9 cellular contexts compared by ENCODE assay signal in the genomic region with DNA sequence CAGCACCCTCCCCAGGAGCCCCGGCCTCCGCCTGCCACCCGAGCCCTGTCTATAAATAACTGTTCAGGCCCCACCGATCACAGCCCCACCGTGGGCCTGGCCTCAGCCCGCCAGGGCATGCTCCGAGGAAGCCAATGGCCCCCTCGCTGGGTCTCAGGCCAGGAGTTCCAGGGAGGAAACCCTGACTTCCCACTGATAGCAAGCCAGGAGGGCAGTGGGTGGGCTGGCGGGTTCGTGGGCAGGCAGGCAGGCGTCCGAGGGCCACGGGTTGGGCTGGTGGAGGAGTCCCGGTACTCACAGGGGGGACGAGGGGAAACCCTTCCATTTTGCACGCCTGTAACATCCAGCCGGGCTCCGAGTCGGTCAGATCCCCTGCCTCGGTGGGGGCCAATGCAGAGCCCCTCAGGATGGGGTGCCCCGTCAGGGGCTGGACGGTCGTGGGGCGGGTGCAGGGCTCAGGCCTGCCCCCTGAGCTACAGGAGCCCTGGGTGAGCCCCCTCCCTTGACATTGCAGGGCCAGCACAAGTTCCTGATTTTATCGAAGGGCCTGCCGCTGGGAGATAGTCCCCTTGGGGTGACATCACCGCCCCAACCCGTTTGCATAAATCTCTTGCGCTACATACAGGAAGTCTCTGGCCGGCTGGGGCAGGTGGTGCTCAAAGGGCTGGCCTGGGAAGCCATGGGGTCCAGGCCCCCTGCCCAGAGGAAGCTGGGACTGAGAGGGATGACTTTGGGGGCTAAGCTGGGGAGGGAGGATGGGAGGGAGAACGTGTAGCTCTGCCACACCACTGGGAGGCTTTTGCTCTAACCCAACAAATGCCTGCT. TPM values are rescaled to one million over a fixed set of nuclear protein-coding genes. Genes with fewer than 3 reads are reported as not detected.
DNase-seq lines count a peak whose midpoint lies in the region; ATAC-seq and TF ChIP-seq lines count a peak whose summit lies in the region.
"Had no signal": no experiment of that assay in that cellular context is flagged by ENCODE, and none has a peak within 500 bp of the region (broad histone marks: within the 10 kb centered on the region; RNA-seq: fewer than 3 reads in every experiment).

A gene (minus strand): TSS at position 537 of the 825 bp plus-strand sequence. CDS start 194 bp downstream, at position 343.

- H3K27me3 ChIP-seq in upper lobe of right lung = no peaks in the 10 kb centered on the region

- peak within 1 kb of the TSS; percentile 84 for H3K27ac ChIP-seq in upper lobe of right lung
- H3K27ac ChIP-seq: epithelial cell of prostate had no signal

- DNase-seq in RPMI8226 = peak; percentile 59
- DNase-seq in left lobe of liver (ENCODE audit: low spot score) = peak; percentile 57
- DNase-seq in upper lobe of right lung = peak; percentile 86
- no peak for DNase-seq in NCI-H526 treated with DMSO at 0.1 percent for 48 hours (lab: John Stamatoyannopoulos, UW)
- DNase-seq in SW480 (ENCODE audit: low spot score) = no peak
- DNase-seq in glomerular visceral epithelial cell (ENCODE audit: extremely low spot score) = no peak

- intact Hi-C loops in upper lobe of right lung (cut with DNase I) = no loop called here

- TF ChIP-seq CTCF in upper lobe of right lung (IDR thresholded peaks at IDR 0.05) = no peak

- no peaks in the 10 kb centered on the region for H3K36me3 ChIP-seq in upper lobe of right lung

- no peaks in the 10 kb centered on the region for H3K9me3 ChIP-seq in upper lobe of right lung

- peaks cover 11% of the 10 kb centered on the region for H3K4me1 ChIP-seq in upper lobe of right lung

- ATAC-seq in GM18870 (IDR thresholded peaks at IDR 0.05; ENCODE audit: unreplicated experiment) (peak; percentile 71), HG02885 (IDR thresholded peaks at IDR 0.05; ENCODE audit: poor library complexity, unreplicated experiment) (peak; percentile 83), left lobe of liver (peak; percentile 18), upper lobe of right lung (peak; percentile 70)

- peak within 1 kb of the TSS; percentile 53 for H3K4me3 ChIP-seq in upper lobe of right lung

RNA-seq across cellular contexts. Expression of the gene that starts here (rescaled TPM):
- total RNA-seq in left lobe of liver (10.9 TPM), upper lobe of right lung (168 TPM)

Comparison
In these comparisons a context has a peak if more than half of its experiments do, and no peak if none do; other contexts are left out.
1. RNA of the gene that starts here (total RNA-seq): 168 TPM in upper lobe of right lung (single experiment); 10.9 TPM in left lobe of liver (single experiment); every median in the first group is over 10 times any median in the second.
2. ATAC-seq: peak in every context shown above with its lines; median percentile 83 in HG02885; 71 in GM18870; 70 in upper lobe of right lung; 18 in left lobe of liver.
3. DNase-seq: peak in RPMI8226 (single experiment), left lobe of liver (single experiment) and upper lobe of right lung (single experiment); none in NCI-H526 treated with DMSO at 0.1 percent for 48 hours (single experiment), SW480 (single experiment) and glomerular visceral epithelial cell (single experiment).